ENCODE assay signal across 13 cellular contexts in the genomic region with DNA sequence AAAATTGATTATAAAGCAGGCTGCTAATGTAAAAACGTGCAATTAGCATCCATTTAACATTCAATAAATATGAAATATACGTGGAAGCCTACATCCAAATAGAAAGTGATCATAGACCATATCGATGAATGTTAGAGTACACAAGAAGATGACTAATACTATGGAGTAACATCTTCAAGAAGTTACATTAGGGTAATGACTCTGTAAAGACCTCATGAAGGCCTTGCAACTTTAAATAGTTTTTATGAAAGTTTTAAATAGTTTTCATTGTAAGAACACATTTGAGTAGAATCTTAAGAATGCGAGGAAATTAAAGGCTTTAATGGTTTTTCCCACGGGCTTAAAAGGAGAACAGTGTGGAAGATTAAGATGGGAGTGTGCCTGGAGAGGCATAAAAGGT. TPM values are rescaled to one million over a fixed set of nuclear protein-coding genes. Genes with fewer than 3 reads are reported as not detected.
DNase-seq lines count a peak whose midpoint lies in the region; TF ChIP-seq lines count a peak whose summit lies in the region.
"Had no signal": no experiment of that assay in that cellular context is flagged by ENCODE, and none has a peak within 500 bp of the region (broad histone marks: within the 10 kb centered on the region; RNA-seq: fewer than 3 reads in every experiment).

No MANE protein-coding gene starts in this region.

- H3K36me3 Mint-ChIP-seq in activated T-helper 2 cell treated with anti-CD3 and anti-CD28 coated beads, Interferon-gamma antibody, Interleukin-2, Interleukin-4, amounts not matched to agents 10 μg/mL and 5 μg/mL and 100 μg/mL, durations not matched to agents 14 hours and 24 hours and 36 hours (ENCODE audit: low read depth): peaks cover 5% of the 10 kb centered on the region
- peaks cover 3 to 11% (median 4%) of the 10 kb centered on the region in 3 donors for H3K36me3 Mint-ChIP-seq in immature natural killer cell

- H3K27me3 Mint-ChIP-seq in activated T-helper 2 cell treated with anti-CD3 and anti-CD28 coated beads, Interferon-gamma antibody, Interleukin-2, Interleukin-4, amounts not matched to agents 10 μg/mL and 5 μg/mL and 100 μg/mL, durations not matched to agents 14 hours and 24 hours and 36 hours (ENCODE audit: low read depth): no peaks in the 10 kb centered on the region
- no peaks in the 10 kb centered on the region for H3K27me3 Mint-ChIP-seq in immature natural killer cell (ENCODE audit: low read depth in 3 of 3)

- peaks cover 49% of the 10 kb centered on the region for H3K4me1 Mint-ChIP-seq in activated T-helper 2 cell treated with anti-CD3 and anti-CD28 coated beads, Interferon-gamma antibody, Interleukin-2, Interleukin-4, amounts not matched to agents 10 μg/mL and 5 μg/mL and 100 μg/mL, durations not matched to agents 14 hours and 24 hours and 36 hours (ENCODE audit: low read depth)
- peaks cover 49 to 70% of the 10 kb centered on the region in 2 donors for H3K4me1 Mint-ChIP-seq in immature natural killer cell

- peak overlapping the region; percentile 92 for H3K4me3 Mint-ChIP-seq in activated T-helper 2 cell treated with anti-CD3 and anti-CD28 coated beads, Interferon-gamma antibody, Interleukin-2, Interleukin-4, amounts not matched to agents 10 μg/mL and 5 μg/mL and 100 μg/mL, durations not matched to agents 14 hours and 24 hours and 36 hours (ENCODE audit: low read depth)
- peak overlapping the region; percentile 87 to 93 (median 89) for H3K4me3 Mint-ChIP-seq in immature natural killer cell

- no peak overlapping the region for H3K4me3 ChIP-seq in AG10803 (ENCODE audit: low read length)

- peak overlapping the region; percentile 66 for H3K27ac Mint-ChIP-seq in activated T-helper 2 cell treated with anti-CD3 and anti-CD28 coated beads, Interferon-gamma antibody, Interleukin-2, Interleukin-4, amounts not matched to agents 10 μg/mL and 5 μg/mL and 100 μg/mL, durations not matched to agents 14 hours and 24 hours and 36 hours
- H3K27ac Mint-ChIP-seq in immature natural killer cell: peak overlapping the region; percentile 13 to 94 (median 77)

- DNase-seq in AG10803 (ENCODE audit: low read depth) (peak; percentile 72), EH (ENCODE audit: low read depth) (peak; percentile 82), immature natural killer cell (no peak), NCI-H446 (lab: John Stamatoyannopoulos, UW) (no peak), pons (ENCODE audit: low spot score) (no peak), hypothalamus (lab: John Stamatoyannopoulos, UW) (no peak)
- DNase-seq in activated T-helper 2 cell treated with anti-CD3 and anti-CD28 coated beads, Interferon-gamma antibody, Interleukin-2, Interleukin-4, amounts not matched to agents 10 μg/mL and 5 μg/mL and 100 μg/mL, durations not matched to agents 14 hours and 24 hours and 36 hours (ENCODE audit: low spot score): no peak
- DNase-seq in stimulated activated CD8-positive, alpha-beta memory T cell treated with anti-CD3 and anti-CD28 coated beads, Interleukin-4, amount 100 ng/mL, for 48 hours: no peak
- DNase-seq: DMS53; NCI-H187 treated with DMSO at 0.1 percent for 48 hours; stimulated activated CD4-positive, alpha-beta T cell treated with anti-CD3 and anti-CD28 coated beads, Interleukin-1b, Interleukin-23, amount 100 ng/mL, for 48 hours had no signal

- no peak for TF ChIP-seq CTCF in AG10803 (conservative IDR thresholded peaks at IDR 0.05; ENCODE audit: low read length)

- peaks cover 6% of the 10 kb centered on the region for H3K9me3 Mint-ChIP-seq in activated T-helper 2 cell treated with anti-CD3 and anti-CD28 coated beads, Interferon-gamma antibody, Interleukin-2, Interleukin-4, amounts not matched to agents 10 μg/mL and 5 μg/mL and 100 μg/mL, durations not matched to agents 14 hours and 24 hours and 36 hours
- H3K9me3 Mint-ChIP-seq in immature natural killer cell: peaks cover 0 to 2% (median 0%) of the 10 kb centered on the region in 6 donors

- intact Hi-C loops in activated T-helper 2 cell treated with anti-CD3 and anti-CD28 coated beads, Interferon-gamma antibody, Interleukin-2, Interleukin-4, amounts not matched to agents 10 μg/mL and 5 μg/mL and 100 μg/mL, durations not matched to agents 14 hours and 24 hours and 36 hours (cut with micrococcal nuclease): loop anchor here (10.0 kb wide), 1 partner anchor 699 kb away; the partner anchor contains the start of gene CAVIN3

RNA-seq across cellular contexts. Expression of gene TRIM34, which starts 1.4 kb away (rescaled TPM):
- total RNA-seq in activated T-helper 2 cell treated with anti-CD3 and anti-CD28 coated beads, Interferon-gamma antibody, Interleukin-2, Interleukin-4, amounts not matched to agents 10 μg/mL and 5 μg/mL and 100 μg/mL, durations not matched to agents 14 hours and 24 hours and 36 hours: 6.7 and 7.8 TPM in 2 replicates
- 10 to 100 TPM; 13.6 to 37.6 (median 18.8) TPM for polyA plus RNA-seq in immature natural killer cell

RNA-seq across cellular contexts. Expression of gene TRIM6, which starts 29.8 kb away (rescaled TPM):
- total RNA-seq in activated T-helper 2 cell treated with anti-CD3 and anti-CD28 coated beads, Interferon-gamma antibody, Interleukin-2, Interleukin-4, amounts not matched to agents 10 μg/mL and 5 μg/mL and 100 μg/mL, durations not matched to agents 14 hours and 24 hours and 36 hours: 0.87 and 1.8 TPM in 2 replicates
- polyA plus RNA-seq in immature natural killer cell: not detected

RNA-seq across cellular contexts. Expression of gene OR52B6, which starts 45.5 kb away (rescaled TPM):
- not detected in 2 replicates for total RNA-seq in activated T-helper 2 cell treated with anti-CD3 and anti-CD28 coated beads, Interferon-gamma antibody, Interleukin-2, Interleukin-4, amounts not matched to agents 10 μg/mL and 5 μg/mL and 100 μg/mL, durations not matched to agents 14 hours and 24 hours and 36 hours
- not detected for polyA plus RNA-seq in immature natural killer cell
- total RNA-seq: subcutaneous adipose tissue had no signal
- polyA plus RNA-seq: adipose tissue had no signal

RNA-seq across cellular contexts. Expression of gene TRIM5, which starts 58.7 kb away (rescaled TPM):
- total RNA-seq in activated T-helper 2 cell treated with anti-CD3 and anti-CD28 coated beads, Interferon-gamma antibody, Interleukin-2, Interleukin-4, amounts not matched to agents 10 μg/mL and 5 μg/mL and 100 μg/mL, durations not matched to agents 14 hours and 24 hours and 36 hours: 12.4 and 14.1 TPM in 2 replicates
- 10 to 100 TPM in 2 of 3 donors, 1 to 10 TPM in 1; 8.9 to 19.8 (median 14.6) TPM for polyA plus RNA-seq in immature natural killer cell

Comparison
In these comparisons a context has a peak if more than half of its experiments do, and no peak if none do; other contexts are left out.
1. DNase-seq: peak in AG10803 (single experiment) and EH (single experiment); none in activated T-helper 2 cell treated with anti-CD3 and anti-CD28 coated beads, Interferon-gamma antibody, Interleukin-2, Interleukin-4, amounts not matched to agents 10 μg/mL and 5 μg/mL and 100 μg/mL, durations not matched to agents 14 hours and 24 hours and 36 hours (single experiment), immature natural killer cell (0 of 3), NCI-H446 (0 of 2), stimulated activated CD8-positive, alpha-beta memory T cell treated with anti-CD3 and anti-CD28 coated beads, Interleukin-4, amount 100 ng/mL, for 48 hours (single experiment), pons (single experiment) and hypothalamus (0 of 51).